8 cellular contexts compared by ENCODE assay signal in the genomic region with DNA sequence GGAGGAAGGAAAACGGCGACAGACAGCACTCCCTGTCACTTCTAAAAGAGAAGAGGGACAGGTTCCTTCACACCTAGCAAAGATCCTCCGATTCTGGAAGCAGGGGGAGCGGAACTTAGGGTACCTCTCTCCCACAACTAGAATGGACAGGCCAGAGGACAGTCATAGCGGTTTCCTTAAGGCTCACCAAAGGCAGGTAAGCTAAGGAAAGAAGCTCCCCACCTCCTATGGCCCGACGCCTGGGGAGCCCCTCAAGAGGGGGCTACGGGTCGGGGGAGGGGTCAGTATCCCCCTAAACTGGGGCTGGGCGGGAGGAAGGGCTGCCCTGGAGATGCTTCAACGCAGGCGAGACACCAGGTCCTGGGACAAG. TPM values are rescaled to one million over a fixed set of nuclear protein-coding genes. Genes with fewer than 3 reads are reported as not detected.
DNase-seq lines count a peak whose midpoint lies in the region; ATAC-seq, FAIRE-seq and TF ChIP-seq lines count a peak whose summit lies in the region.

No MANE protein-coding gene starts in this region.

- DNase-seq in Right ventricle myocardium inferior (ENCODE audit: missing footprints), result no peak
- DNase-seq in cardiac septum (ENCODE audit: low spot score), result no peak
- DNase-seq in K562 (ENCODE audit: extremely low read depth in 1 of 4, low spot score in 3 of 4), result no peak
- no peak for DNase-seq in lung (ENCODE audit: low spot score)
- DNase-seq in vagina (ENCODE audit: extremely low spot score in 2 of 2), result no peak
- DNase-seq in NCI-H146 (lab: John Stamatoyannopoulos, UW), result no peak

- in situ Hi-C loops in K562 (cut with MboI), result no loop called here

- peak overlapping the region; percentile 90 to 94 for H3K9ac ChIP-seq in K562 (ENCODE audit: insufficient read depth in 1 of 2, low read depth in 2 of 2, low read length in 2 of 2)

- H3K4me1 ChIP-seq in K562 (replicated peaks in 1 of 2; ENCODE audit: control insufficient read depth in 2 of 2, insufficient read depth in 2 of 2, low read length in 2 of 2) (peaks cover 9 to 21% of the 10 kb centered on the region in 2 experiments; a peak in 4 of 5 replicates), lung (ENCODE audit: control insufficient read depth in 2 of 2, insufficient read depth in 2 of 2, low read length in 2 of 2) (peaks cover 6 to 7% of the 10 kb centered on the region in 2 donors), vagina (peaks cover 41% of the 10 kb centered on the region)

- POLR2A ChIA-PET in K562 (lab: Yijun Ruan, JAX), result interaction anchor here (1.0 to 1.6 kb wide), 2 partner anchors 11 to 15 kb away, joined by 3 to 8 read pairs; no protein-coding TSS in a partner anchor

- peaks cover 11% of the 10 kb centered on the region for H4K20me1 ChIP-seq in K562 (replicated peaks; ENCODE audit: control insufficient read depth, insufficient read depth, low read length)

- TF ChIP-seq CTCF in K562 (IDR thresholded peaks at IDR 0.05 in 2 of 3, conservative IDR thresholded peaks at IDR 0.05 in 1 of 3; ENCODE audit: insufficient read depth in 2 of 3, low read depth in 1 of 3, low read length in 3 of 3) (no peak), lung (IDR thresholded peaks at IDR 0.05; ENCODE audit: control extremely low read depth, extremely low read depth) (no peak), vagina (IDR thresholded peaks at IDR 0.05) (no peak)

- ATAC-seq in Right ventricle myocardium inferior, result peak; percentile 1
- ATAC-seq in K562, result peak; percentile 3
- ATAC-seq in lung (ENCODE audit: insufficient read depth, low FRiP score), result no peak
- ATAC-seq in HG03045 (IDR thresholded peaks at IDR 0.05; ENCODE audit: unreplicated experiment), result no peak
- no peak for ATAC-seq in GM18909 (IDR thresholded peaks at IDR 0.05; ENCODE audit: poor library complexity, unreplicated experiment)

- no peaks in the 10 kb centered on the region for H3K9me1 ChIP-seq in K562 (ENCODE audit: control insufficient read depth, insufficient read depth, low read length)

- no peaks in the 10 kb centered on the region for H3K27me3 ChIP-seq in K562 (ENCODE audit: control insufficient read depth in 2 of 2, insufficient read depth in 2 of 2, low read length in 2 of 2)
- H3K27me3 ChIP-seq in lung (ENCODE audit: control insufficient read depth, insufficient read depth), result no peaks in the 10 kb centered on the region
- no peaks in the 10 kb centered on the region for H3K27me3 ChIP-seq in vagina

- peak overlapping the region; percentile 93 for H3K4me3 ChIP-seq in K562
- peak overlapping the region; percentile 94 for H3K4me3 ChIP-seq in lung
- H3K4me3 ChIP-seq in vagina, result peak overlapping the region; percentile 96 to 97

- under 1% methylated on average over 11 of the region's 12 CpGs for WGBS in K562 (ENCODE audit: insufficient coverage, low coverage, missing lambda C conversion rate)
- 1% methylated on average over 11 to 12 of the region's 12 CpGs for WGBS in lung, 2 donors

- peaks cover 48% of the 10 kb centered on the region for H3K79me2 ChIP-seq in K562 (ENCODE audit: control insufficient read depth, insufficient read depth, low read length)

- intact Hi-C loops in Right ventricle myocardium inferior (cut with DNase I), result no loop called here
- intact Hi-C loops in cardiac septum (cut with DNase I), result loop anchor here (10.0 kb wide), 1 partner anchor 840 kb away; a partner anchor contains a TSS
- intact Hi-C loops in K562 (cut with micrococcal nuclease), result no loop called here
- intact Hi-C loops in vagina (cut with DNase I), result no loop called here

- no peak for TF ChIP-seq EP300 in K562 (IDR thresholded peaks at IDR 0.05; ENCODE audit: low read length)

- CTCF ChIA-PET in K562 (lab: Yijun Ruan, JAX; ENCODE audit: low intra/inter-chr PET ratio), result no interaction called here

- no peak for TF ChIP-seq RAD21 in K562 (CRISPR knock-in tag; conservative IDR thresholded peaks at IDR 0.05 in 1 of 2, IDR thresholded peaks at IDR 0.05 in 1 of 2)

- H3K27ac ChIP-seq in K562 (ENCODE audit: extremely low read depth, low read depth, low read length), result peak overlapping the region; percentile 85
- H3K27ac ChIP-seq in lung (ENCODE audit: low read depth in 1 of 2, low read length in 1 of 2), result peak overlapping the region; percentile 73 to 78
- H3K27ac ChIP-seq in vagina, result peak overlapping the region; percentile 70

- TF ChIP-seq POLR2A in K562 (conservative IDR thresholded peaks at IDR 0.05), result no peak
- TF ChIP-seq POLR2A in vagina (IDR thresholded peaks at IDR 0.05), result no peak

- FAIRE-seq in K562 (lab: Jason Lieb, UNC), result no peak

- H3K4me2 ChIP-seq in K562 (ENCODE audit: insufficient read depth, low read length), result peak overlapping the region; percentile 99

- H3K36me3 ChIP-seq in K562 (ENCODE audit: control insufficient read depth, insufficient read depth, low read length) (peaks cover 34% of the 10 kb centered on the region; the same call in 2 of the 3 replicates), lung (ENCODE audit: control insufficient read depth in 2 of 2, insufficient read depth in 2 of 2, low read length in 2 of 2) (peaks cover 0 to 7% of the 10 kb centered on the region in 2 donors), vagina (no peaks in the 10 kb centered on the region)

- H3K9me3 ChIP-seq in K562 (replicated peaks; ENCODE audit: control insufficient read depth, insufficient read depth, low read depth, low read length) (no peaks in the 10 kb centered on the region), lung (ENCODE audit: control insufficient read depth in 2 of 2, insufficient read depth in 1 of 2, low read length in 1 of 2) (no peaks in the 10 kb centered on the region), vagina (no peaks in the 10 kb centered on the region)

- H2AFZ ChIP-seq in K562 (ENCODE audit: low read depth, low read length), result peak overlapping the region; percentile 66

- BruUV-seq in K562 (replicated peaks; lab: Mats Ljungman, UMichigan), result no TSS peak

RNA-seq across cellular contexts. Expression of a gene that starts 0.3 kb away (rescaled TPM):
- total RNA-seq in Right ventricle myocardium inferior (45.6 TPM), cardiac septum (43.9 TPM), K562 (2014; rRNA removed) (79.2 and 125 TPM in 2 replicates), K562 (2014; rRNA removed; fragmentation: Illumina TruSeq; extraction: Trizol) (46.5 and 55.8 TPM in 2 replicates), K562 (2015; rRNA removed; fragmentation: Illumina TruSeq; extraction: Trizol) (106 and 107 TPM in 2 replicates), K562 (2021) (108 and 117 TPM in 2 replicates), lung (100 to 1,000 TPM in 1 of 2 donors, 10 to 100 TPM in 1; 73.0 to 180 TPM), vagina (111 TPM)
- 21.1 and 47.2 TPM in 2 replicates for total RNA-seq in K562 (2011; cell fraction: chromatin; rRNA removed; ENCODE audit: low replicate concordance)
- 33.4 and 35.0 TPM in 2 replicates for total RNA-seq in K562 (2011; cell fraction: nucleolus; rRNA removed)
- total RNA-seq in K562 (2011; cell fraction: nucleoplasm; rRNA removed), result 29.4 and 31.1 TPM in 2 replicates
- polyA plus RNA-seq in K562 (2011; rRNA removed) (55.9 and 77.4 TPM in 2 replicates), K562 (2014; fragmentation: Illumina TruSeq; extraction: Trizol) (165 and 166 TPM in 2 replicates), K562 (2014; fragmentation: Nextera tagmentation; extraction: Ambion mirVana) (1 to 10 TPM; 1.7 to 2.2 TPM), K562 (2014; rRNA removed) (118 and 122 TPM in 2 replicates), lung (100 to 1,000 TPM; 132 to 307 TPM)
- 85.9 and 208 TPM in 2 replicates for polyA plus RNA-seq in K562 (2011; cell fraction: cytosol; rRNA removed)
- 34.9 and 64.9 TPM in 2 replicates for polyA plus RNA-seq in K562 (2011; cell fraction: nucleus; rRNA removed)
- 110 and 123 TPM in 2 replicates for polyA plus RNA-seq in K562 (2012)
- 20.1 and 45.6 TPM in 2 replicates for polyA minus RNA-seq in K562 (2011; rRNA and poly(A)+ RNA removed)
- polyA minus RNA-seq in K562 (2011; cell fraction: cytosol; rRNA and poly(A)+ RNA removed), result 30.4 and 33.9 TPM in 2 replicates
- polyA minus RNA-seq in K562 (2011; cell fraction: nucleus; rRNA and poly(A)+ RNA removed), result 7.9 and 8.3 TPM in 2 replicates

RNA-seq across cellular contexts. Expression of a gene that starts 26.4 kb away (rescaled TPM):
- total RNA-seq in Right ventricle myocardium inferior (0.24 TPM), cardiac septum (not detected), K562 (2014; rRNA removed) (0.50 and 0.98 TPM in 2 replicates), K562 (2014; rRNA removed; fragmentation: Illumina TruSeq; extraction: Trizol) (0.22 and 0.29 TPM in 2 replicates), K562 (2015; rRNA removed; fragmentation: Illumina TruSeq; extraction: Trizol) (0.36 and 0.49 TPM in 2 replicates), K562 (2021) (1.8 and 2.0 TPM in 2 replicates), lung (under 1 TPM; 0.11 to 0.31 TPM), vagina (not detected)
- 1.0 and 3.5 TPM in 2 replicates for total RNA-seq in K562 (2011; cell fraction: chromatin; rRNA removed; ENCODE audit: low replicate concordance)
- 2.5 TPM in 2 replicates for total RNA-seq in K562 (2011; cell fraction: nucleolus; rRNA removed)
- 2.0 and 2.2 TPM in 2 replicates for total RNA-seq in K562 (2011; cell fraction: nucleoplasm; rRNA removed)
- polyA plus RNA-seq in K562 (2011; rRNA removed) (0.72 and 0.79 TPM in 2 replicates), K562 (2014; fragmentation: Illumina TruSeq; extraction: Trizol) (1.2 and 1.3 TPM in 2 replicates), K562 (2014; fragmentation: Nextera tagmentation; extraction: Ambion mirVana) (under 1 TPM; 0.10 to 0.14 TPM), K562 (2014; rRNA removed) (1.3 and 1.7 TPM in 2 replicates), lung (under 1 TPM; 0.04 to 0.57 TPM)
- polyA plus RNA-seq in K562 (2011; cell fraction: cytosol; rRNA removed), result 0.68 and 2.6 TPM in 2 replicates
- 1.2 and 4.0 TPM in 2 replicates for polyA plus RNA-seq in K562 (2011; cell fraction: nucleus; rRNA removed)
- 0.24 and 1.0 TPM in 2 replicates for polyA plus RNA-seq in K562 (2012)
- 0.45 and 1.1 TPM in 2 replicates for polyA minus RNA-seq in K562 (2011; rRNA and poly(A)+ RNA removed)
- 0.82 and 0.95 TPM in 2 replicates for polyA minus RNA-seq in K562 (2011; cell fraction: cytosol; rRNA and poly(A)+ RNA removed)
- polyA minus RNA-seq in K562 (2011; cell fraction: nucleus; rRNA and poly(A)+ RNA removed), result 0.44 and 0.94 TPM in 2 replicates

RNA-seq across cellular contexts. Expression of a gene that starts 30.8 kb away (rescaled TPM):
- total RNA-seq in Right ventricle myocardium inferior (not detected), cardiac septum (not detected), K562 (2014; rRNA removed) (not detected in 2 replicates), K562 (2014; rRNA removed; fragmentation: Illumina TruSeq; extraction: Trizol) (not detected in 2 replicates), K562 (2015; rRNA removed; fragmentation: Illumina TruSeq; extraction: Trizol) (not detected in 2 replicates), K562 (2021) (not detected in 2 replicates), lung (not detected), vagina (not detected)
- total RNA-seq in K562 (2011; cell fraction: chromatin; rRNA removed; ENCODE audit: low replicate concordance), result not detected in 2 replicates
- total RNA-seq in K562 (2011; cell fraction: nucleolus; rRNA removed), result not detected in 2 replicates
- not detected in 2 replicates for total RNA-seq in K562 (2011; cell fraction: nucleoplasm; rRNA removed)
- polyA plus RNA-seq in K562 (2011; rRNA removed) (not detected in 2 replicates), K562 (2014; fragmentation: Illumina TruSeq; extraction: Trizol) (not detected in 2 replicates), K562 (2014; fragmentation: Nextera tagmentation; extraction: Ambion mirVana) (not detected), K562 (2014; rRNA removed) (not detected in 2 replicates), lung (not detected)
- not detected in 2 replicates for polyA plus RNA-seq in K562 (2011; cell fraction: cytosol; rRNA removed)
- not detected in 2 replicates for polyA plus RNA-seq in K562 (2011; cell fraction: nucleus; rRNA removed)
- polyA plus RNA-seq in K562 (2012), result not detected in 2 replicates
- not detected in 2 replicates for polyA minus RNA-seq in K562 (2011; rRNA and poly(A)+ RNA removed)
- not detected in 2 replicates for polyA minus RNA-seq in K562 (2011; cell fraction: cytosol; rRNA and poly(A)+ RNA removed)
- not detected in 2 replicates for polyA minus RNA-seq in K562 (2011; cell fraction: nucleus; rRNA and poly(A)+ RNA removed)

RNA-seq across cellular contexts. Expression of a gene that starts 31.9 kb away (rescaled TPM):
- total RNA-seq in Right ventricle myocardium inferior (0.11 TPM), cardiac septum (not detected), K562 (2014; rRNA removed) (0.08 TPM in 1 of 2 replicates, not detected in the other), K562 (2014; rRNA removed; fragmentation: Illumina TruSeq; extraction: Trizol) (not detected in 2 replicates), K562 (2015; rRNA removed; fragmentation: Illumina TruSeq; extraction: Trizol) (0.07 TPM in 1 of 2 replicates, not detected in the other), K562 (2021) (0.11 and 0.16 TPM in 2 replicates), lung (under 1 TPM in 1 of 2 donors, not detected in 1; 0.20 TPM), vagina (1.2 TPM)
- total RNA-seq in K562 (2011; cell fraction: chromatin; rRNA removed; ENCODE audit: low replicate concordance), result 0.62 and 0.92 TPM in 2 replicates
- 0.26 and 0.67 TPM in 2 replicates for total RNA-seq in K562 (2011; cell fraction: nucleolus; rRNA removed)
- 0.22 and 0.31 TPM in 2 replicates for total RNA-seq in K562 (2011; cell fraction: nucleoplasm; rRNA removed)
- polyA plus RNA-seq in K562 (2011; rRNA removed) (0.04 and 0.08 TPM in 2 replicates), K562 (2014; fragmentation: Illumina TruSeq; extraction: Trizol) (not detected in 2 replicates), K562 (2014; fragmentation: Nextera tagmentation; extraction: Ambion mirVana) (under 1 TPM; 0.04 to 0.06 TPM), K562 (2014; rRNA removed) (0.05 and 0.13 TPM in 2 replicates), lung (under 1 TPM; 0.03 to 0.18 TPM)
- 0.06 TPM in 1 of 2 replicates, not detected in the other for polyA plus RNA-seq in K562 (2011; cell fraction: cytosol; rRNA removed)
- 0.41 and 0.74 TPM in 2 replicates for polyA plus RNA-seq in K562 (2011; cell fraction: nucleus; rRNA removed)
- polyA plus RNA-seq in K562 (2012), result 0.27 and 0.36 TPM in 2 replicates
- 0.18 TPM in 1 of 2 replicates, not detected in the other for polyA minus RNA-seq in K562 (2011; rRNA and poly(A)+ RNA removed)
- polyA minus RNA-seq in K562 (2011; cell fraction: cytosol; rRNA and poly(A)+ RNA removed), result not detected in 2 replicates
- polyA minus RNA-seq in K562 (2011; cell fraction: nucleus; rRNA and poly(A)+ RNA removed), result 0.13 and 0.22 TPM in 2 replicates

RNA-seq across cellular contexts. Expression of a gene that starts 33.3 kb away (rescaled TPM):
- total RNA-seq in Right ventricle myocardium inferior (22.0 TPM), cardiac septum (17.3 TPM), K562 (2014; rRNA removed) (22.9 and 29.3 TPM in 2 replicates), K562 (2014; rRNA removed; fragmentation: Illumina TruSeq; extraction: Trizol) (13.9 and 18.7 TPM in 2 replicates), K562 (2015; rRNA removed; fragmentation: Illumina TruSeq; extraction: Trizol) (31.9 and 32.8 TPM in 2 replicates), K562 (2021) (57.2 and 57.8 TPM in 2 replicates), lung (10 to 100 TPM; 18.8 to 37.1 TPM), vagina (63.1 TPM)
- total RNA-seq in K562 (2011; cell fraction: chromatin; rRNA removed; ENCODE audit: low replicate concordance), result 97.5 and 216 TPM in 2 replicates
- 139 and 145 TPM in 2 replicates for total RNA-seq in K562 (2011; cell fraction: nucleolus; rRNA removed)
- total RNA-seq in K562 (2011; cell fraction: nucleoplasm; rRNA removed), result 84.1 and 110 TPM in 2 replicates
- polyA plus RNA-seq in K562 (2011; rRNA removed) (64.6 and 64.7 TPM in 2 replicates), K562 (2014; fragmentation: Illumina TruSeq; extraction: Trizol) (54.4 and 57.1 TPM in 2 replicates), K562 (2014; fragmentation: Nextera tagmentation; extraction: Ambion mirVana) (1 to 10 TPM; 1.5 to 4.9 TPM), K562 (2014; rRNA removed) (80.4 and 92.0 TPM in 2 replicates), lung (10 to 100 TPM; 28.3 to 56.8 TPM)
- polyA plus RNA-seq in K562 (2011; cell fraction: cytosol; rRNA removed), result 26.0 and 41.1 TPM in 2 replicates
- 518 and 949 TPM in 2 replicates for polyA plus RNA-seq in K562 (2011; cell fraction: nucleus; rRNA removed)
- 43.2 and 57.4 TPM in 2 replicates for polyA plus RNA-seq in K562 (2012)
- 13.2 and 20.1 TPM in 2 replicates for polyA minus RNA-seq in K562 (2011; rRNA and poly(A)+ RNA removed)
- polyA minus RNA-seq in K562 (2011; cell fraction: cytosol; rRNA and poly(A)+ RNA removed), result 13.4 and 13.8 TPM in 2 replicates
- polyA minus RNA-seq in K562 (2011; cell fraction: nucleus; rRNA and poly(A)+ RNA removed), result 44.7 and 47.8 TPM in 2 replicates

Comparison
In these comparisons a context has a peak if more than half of its experiments do, and no peak if none do; other contexts are left out.
1. ATAC-seq: peak in Right ventricle myocardium inferior (single experiment) and K562 (single experiment); none in lung (single experiment), HG03045 (single experiment) and GM18909 (single experiment).
2. Peak in every context shown above with its lines, with median percentiles within 50 percentile points of each other: H3K27ac ChIP-seq and H3K4me3 ChIP-seq.